Comparison of ENCODE assay signal across 1 cellular context in the genomic region with DNA sequence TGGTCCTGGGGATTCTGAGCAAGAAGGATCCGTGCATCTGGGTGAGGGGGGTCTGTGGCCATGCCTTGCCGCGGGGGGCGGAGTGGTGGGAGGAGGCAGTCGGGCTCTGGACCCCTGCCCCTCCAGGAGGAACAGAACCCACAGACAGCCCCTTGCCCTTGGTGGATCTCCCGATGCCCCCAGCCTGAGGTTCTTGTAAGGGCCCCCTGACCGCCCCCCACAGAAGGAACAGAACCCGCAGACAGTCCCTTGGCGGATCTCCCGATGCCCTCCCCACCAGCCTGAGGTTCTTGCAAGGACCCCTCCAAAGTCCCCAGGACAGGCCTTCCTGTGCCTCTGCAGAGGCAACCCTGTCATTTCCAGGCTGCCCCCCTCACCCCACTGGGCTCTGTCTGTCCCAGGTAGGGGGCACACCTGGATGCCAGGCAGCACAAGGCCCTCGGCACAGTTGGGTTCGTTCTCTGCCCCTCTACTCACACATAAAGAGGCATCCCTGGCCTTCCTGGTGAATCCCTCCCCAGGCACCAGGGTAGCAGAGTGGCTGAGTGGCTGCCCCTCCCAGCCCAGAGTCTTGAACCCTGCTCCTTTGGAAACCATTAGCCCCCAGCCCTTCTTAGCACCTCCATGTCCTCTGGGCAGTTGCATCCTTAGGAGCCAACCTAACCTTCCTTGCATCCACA.
TF ChIP-seq lines count a peak whose summit lies in the region.

No MANE protein-coding gene starts in this region.

TF ChIP-seq in WTC11, 78 proteins besides CTCF, POLR2A, EP300 and RAD21 (continued from another document):
- TF ChIP-seq ZBTB43 (CRISPR knock-in tag; IDR thresholded peaks at IDR 0.05) (no peak), SOX15 (CRISPR knock-in tag; IDR thresholded peaks at IDR 0.05) (no peak)
- TF ChIP-seq, protein P1, sequence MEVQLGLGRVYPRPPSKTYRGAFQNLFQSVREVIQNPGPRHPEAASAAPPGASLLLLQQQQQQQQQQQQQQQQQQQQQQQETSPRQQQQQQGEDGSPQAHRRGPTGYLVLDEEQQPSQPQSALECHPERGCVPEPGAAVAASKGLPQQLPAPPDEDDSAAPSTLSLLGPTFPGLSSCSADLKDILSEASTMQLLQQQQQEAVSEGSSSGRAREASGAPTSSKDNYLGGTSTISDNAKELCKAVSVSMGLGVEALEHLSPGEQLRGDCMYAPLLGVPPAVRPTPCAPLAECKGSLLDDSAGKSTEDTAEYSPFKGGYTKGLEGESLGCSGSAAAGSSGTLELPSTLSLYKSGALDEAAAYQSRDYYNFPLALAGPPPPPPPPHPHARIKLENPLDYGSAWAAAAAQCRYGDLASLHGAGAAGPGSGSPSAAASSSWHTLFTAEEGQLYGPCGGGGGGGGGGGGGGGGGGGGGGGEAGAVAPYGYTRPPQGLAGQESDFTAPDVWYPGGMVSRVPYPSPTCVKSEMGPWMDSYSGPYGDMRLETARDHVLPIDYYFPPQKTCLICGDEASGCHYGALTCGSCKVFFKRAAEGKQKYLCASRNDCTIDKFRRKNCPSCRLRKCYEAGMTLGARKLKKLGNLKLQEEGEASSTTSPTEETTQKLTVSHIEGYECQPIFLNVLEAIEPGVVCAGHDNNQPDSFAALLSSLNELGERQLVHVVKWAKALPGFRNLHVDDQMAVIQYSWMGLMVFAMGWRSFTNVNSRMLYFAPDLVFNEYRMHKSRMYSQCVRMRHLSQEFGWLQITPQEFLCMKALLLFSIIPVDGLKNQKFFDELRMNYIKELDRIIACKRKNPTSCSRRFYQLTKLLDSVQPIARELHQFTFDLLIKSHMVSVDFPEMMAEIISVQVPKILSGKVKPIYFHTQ (CRISPR knock-in tag; IDR thresholded peaks at IDR 0.05) = no peak
